1 cellular context compared by ENCODE assay signal in the genomic region with DNA sequence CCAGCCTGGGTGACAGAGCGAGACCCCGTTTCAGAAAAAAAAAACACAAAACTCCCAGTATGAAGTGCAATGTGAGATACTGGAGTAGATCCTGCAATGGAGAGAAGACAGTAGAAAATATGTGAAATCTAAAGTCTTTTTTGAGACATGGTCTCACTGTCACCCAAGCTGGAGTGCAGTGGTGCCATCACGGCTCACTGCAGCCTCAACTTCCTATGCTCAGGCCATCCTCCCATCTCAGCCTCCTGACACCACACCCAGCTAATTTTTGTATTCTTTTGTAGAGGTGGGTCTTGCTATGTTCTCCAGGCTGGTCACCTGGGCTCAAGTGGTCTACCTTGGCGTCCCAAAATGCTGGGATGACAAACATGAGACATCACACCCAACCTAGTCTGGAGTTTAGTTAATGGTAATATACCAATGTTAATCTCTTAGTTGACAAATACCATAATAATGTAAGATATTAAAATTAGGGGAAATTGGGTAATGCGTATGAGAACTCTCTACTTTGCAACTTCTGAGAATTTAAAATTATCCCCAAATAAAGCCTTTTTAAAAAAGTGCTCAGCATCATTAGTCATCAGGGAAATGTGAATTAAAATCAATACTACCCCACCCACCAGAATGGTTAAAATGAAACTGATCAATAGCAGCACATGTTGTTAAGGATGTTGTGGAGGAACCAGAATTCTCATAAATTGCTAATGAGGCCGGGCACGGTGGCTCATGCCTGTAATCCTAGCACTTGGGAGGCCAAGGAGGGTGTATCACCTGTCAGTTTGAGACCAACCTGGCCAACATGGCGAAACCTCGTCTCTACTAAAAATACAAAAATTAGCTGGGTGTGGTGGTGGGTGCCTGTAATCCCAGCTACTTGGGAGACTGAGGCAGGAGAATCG.
TF ChIP-seq lines count a peak whose summit lies in the region.

No MANE protein-coding gene starts in this region.

TF ChIP-seq in HCT116, 20 proteins besides CTCF, POLR2A, EP300 and RAD21 (continued from another document):
- TF ChIP-seq, protein P1, sequence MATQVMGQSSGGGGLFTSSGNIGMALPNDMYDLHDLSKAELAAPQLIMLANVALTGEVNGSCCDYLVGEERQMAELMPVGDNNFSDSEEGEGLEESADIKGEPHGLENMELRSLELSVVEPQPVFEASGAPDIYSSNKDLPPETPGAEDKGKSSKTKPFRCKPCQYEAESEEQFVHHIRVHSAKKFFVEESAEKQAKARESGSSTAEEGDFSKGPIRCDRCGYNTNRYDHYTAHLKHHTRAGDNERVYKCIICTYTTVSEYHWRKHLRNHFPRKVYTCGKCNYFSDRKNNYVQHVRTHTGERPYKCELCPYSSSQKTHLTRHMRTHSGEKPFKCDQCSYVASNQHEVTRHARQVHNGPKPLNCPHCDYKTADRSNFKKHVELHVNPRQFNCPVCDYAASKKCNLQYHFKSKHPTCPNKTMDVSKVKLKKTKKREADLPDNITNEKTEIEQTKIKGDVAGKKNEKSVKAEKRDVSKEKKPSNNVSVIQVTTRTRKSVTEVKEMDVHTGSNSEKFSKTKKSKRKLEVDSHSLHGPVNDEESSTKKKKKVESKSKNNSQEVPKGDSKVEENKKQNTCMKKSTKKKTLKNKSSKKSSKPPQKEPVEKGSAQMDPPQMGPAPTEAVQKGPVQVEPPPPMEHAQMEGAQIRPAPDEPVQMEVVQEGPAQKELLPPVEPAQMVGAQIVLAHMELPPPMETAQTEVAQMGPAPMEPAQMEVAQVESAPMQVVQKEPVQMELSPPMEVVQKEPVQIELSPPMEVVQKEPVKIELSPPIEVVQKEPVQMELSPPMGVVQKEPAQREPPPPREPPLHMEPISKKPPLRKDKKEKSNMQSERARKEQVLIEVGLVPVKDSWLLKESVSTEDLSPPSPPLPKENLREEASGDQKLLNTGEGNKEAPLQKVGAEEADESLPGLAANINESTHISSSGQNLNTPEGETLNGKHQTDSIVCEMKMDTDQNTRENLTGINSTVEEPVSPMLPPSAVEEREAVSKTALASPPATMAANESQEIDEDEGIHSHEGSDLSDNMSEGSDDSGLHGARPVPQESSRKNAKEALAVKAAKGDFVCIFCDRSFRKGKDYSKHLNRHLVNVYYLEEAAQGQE (IDR thresholded peaks at IDR 0.05; ENCODE audit: low read depth) = no peak
- TF ChIP-seq, protein P2, sequence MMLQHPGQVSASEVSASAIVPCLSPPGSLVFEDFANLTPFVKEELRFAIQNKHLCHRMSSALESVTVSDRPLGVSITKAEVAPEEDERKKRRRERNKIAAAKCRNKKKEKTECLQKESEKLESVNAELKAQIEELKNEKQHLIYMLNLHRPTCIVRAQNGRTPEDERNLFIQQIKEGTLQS (IDR thresholded peaks at IDR 0.05) = no peak
- TF ChIP-seq YY1 (IDR thresholded peaks at IDR 0.05; ENCODE audit: extremely low read depth, insufficient replicate concordance, low read depth, low read length) = no peak
